Comparison of ENCODE assay signal across 14 cellular contexts in genomic region chr3:186722457-186722856, GRCh38. TPM values are rescaled to one million over a fixed set of nuclear protein-coding genes. Genes with fewer than 3 reads are reported as not detected.
A peak's percentile ranks its signal among the peaks of the same experiment; 100 is the strongest.
DNase-seq lines count a peak whose midpoint lies in the region; ATAC-seq and TF ChIP-seq lines count a peak whose summit lies in the region.
"Had no signal": no experiment of that assay in that cellular context is flagged by ENCODE, and none has a peak within 500 bp of the region (broad histone marks: within the 10 kb centered on the region; RNA-seq: fewer than 3 reads in every experiment).

No MANE protein-coding gene starts in this region.

- in situ Hi-C loops in G401 (cut with HindIII; ENCODE audit: low sequenced_read_pairs) = no loop called here

- H3K36me3 ChIP-seq in MG63 = no peaks in the 10 kb centered on the region
- H3K36me3 ChIP-seq in mucosa of descending colon (ENCODE audit: low read depth) = no peaks in the 10 kb centered on the region

- intact Hi-C loops in mucosa of descending colon (cut with DNase I, micrococcal nuclease) = no loop called here

- H3K4me3 ChIP-seq in MG63 (no peak overlapping the region), mucosa of descending colon (no peak overlapping the region)

- DNase-seq in G401 (ENCODE audit: low spot score) (peak; percentile 25), MG63 (peak; percentile 20), cerebellum (ENCODE audit: low spot score) (peak; percentile 12), mucosa of descending colon (peak in 2 of 3 donors; percentile 33 to 39), C1 segment of cervical spinal cord (lab: John Stamatoyannopoulos, UW) (no peak)
- no peak for DNase-seq in activated CD4-positive, alpha-beta T cell treated with anti-CD3 and anti-CD28 coated beads for 1 hour
- DNase-seq: activated CD4-positive, alpha-beta memory T cell treated with anti-CD3 and anti-CD28 coated beads for 36 hours; anterior cingulate cortex; NCI-H1436; stimulated activated CD4-positive, alpha-beta T cell treated with anti-CD3 and anti-CD28 coated beads, Interleukin-2, amount 100 ng/mL, for 48 hours had no signal

- TF ChIP-seq CTCF in mucosa of descending colon (IDR thresholded peaks at IDR 0.05) = no peak

- H3K9me3 ChIP-seq in MG63 = no peaks in the 10 kb centered on the region
- H3K9me3 ChIP-seq in mucosa of descending colon = no peaks in the 10 kb centered on the region

- no peaks in the 10 kb centered on the region; the same call in 1 of the 2 replicates for H3K27me3 ChIP-seq in MG63

- ATAC-seq in mucosa of descending colon (peak; percentile 85), HG02973 (IDR thresholded peaks at IDR 0.05; ENCODE audit: unreplicated experiment) (no peak), GM21526 (IDR thresholded peaks at IDR 0.05; ENCODE audit: low FRiP score, unreplicated experiment) (no peak)

- H3K4me1 ChIP-seq in mucosa of descending colon (ENCODE audit: low read depth) = no peaks in the 10 kb centered on the region

RNA-seq across cellular contexts. Expression of gene KNG1, which starts 5.3 kb away (rescaled TPM):
- not detected in 2 replicates for total RNA-seq in G401 (2014; rRNA removed; shearing (Covaris generic))
- not detected in 2 replicates for total RNA-seq in MG63 (2014; rRNA removed; shearing (Covaris generic); ENCODE audit: low replicate concordance)
- total RNA-seq in cerebellum = not detected
- 1 to 10 TPM in 1 of 3 donors, under 1 TPM in 2; 0.12 to 3.2 (median 0.44) TPM for total RNA-seq in mucosa of descending colon
- total RNA-seq: activated CD4-positive, alpha-beta memory T cell treated with anti-CD3 and anti-CD28 coated beads for 36 hours; glomerular endothelial cell; temporal lobe had no signal

RNA-seq across cellular contexts. Expression of gene HRG, which starts 56.6 kb away (rescaled TPM):
- not detected in 2 replicates for total RNA-seq in G401 (2014; rRNA removed; shearing (Covaris generic))
- not detected in 2 replicates for total RNA-seq in MG63 (2014; rRNA removed; shearing (Covaris generic); ENCODE audit: low replicate concordance)
- total RNA-seq in cerebellum (not detected), mucosa of descending colon (not detected)
- total RNA-seq: activated CD4-positive, alpha-beta memory T cell treated with anti-CD3 and anti-CD28 coated beads for 36 hours; glomerular endothelial cell; temporal lobe had no signal

Comparison
In these comparisons a context has a peak if more than half of its experiments do, and no peak if none do; other contexts are left out.
1. DNase-seq: peak in G401 (single experiment), MG63 (single experiment), cerebellum (single experiment) and mucosa of descending colon (2 of 3); none in C1 segment of cervical spinal cord (0 of 14) and activated CD4-positive, alpha-beta T cell treated with anti-CD3 and anti-CD28 coated beads for 1 hour (single experiment).